ENCODE assay signal across 8 cellular contexts in genomic region chr4:6709230-6710114, GRCh38.
DNase-seq lines count a peak whose midpoint lies in the region; ATAC-seq and TF ChIP-seq lines count a peak whose summit lies in the region.

Gene MRFAP1L1 (minus strand): TSS chr4:6709865. CDS start chr4:6709629, 236 bp downstream.

- ATAC-seq in HG03442 (IDR thresholded peaks at IDR 0.05; ENCODE audit: unreplicated experiment): peak; percentile 74

- H3K27ac ChIP-seq in cingulate gyrus (ENCODE audit: low read depth, low read length): peak within 1 kb of the TSS; percentile 73

- DNase-seq in AML-193 (lab: John Stamatoyannopoulos, UW): peak; percentile 94
- peak; percentile 78 for DNase-seq in NCI-H524 treated with DMSO at 0.1 percent for 48 hours (lab: John Stamatoyannopoulos, UW)
- DNase-seq in activated CD4-positive, alpha-beta T cell treated with anti-CD3 and anti-CD28 coated beads for 48 hours: peak; percentile 98
- DNase-seq in kidney tubule cell (ENCODE audit: low spot score): peak; percentile 97
- peak; percentile 84 to 92 for DNase-seq in stimulated activated CD4-positive, alpha-beta T cell treated with anti-CD3 and anti-CD28 coated beads, Interleukin-1b, Interleukin-23, amount 100 ng/mL, for 1 hour (ENCODE audit: low read depth in 2 of 2)

- peak; percentile 75 for TF ChIP-seq POLR2A in GM19193 (IDR thresholded peaks at IDR 0.05; ENCODE audit: extremely low read depth, insufficient read depth, insufficient read length)

Comparison
In these comparisons a context has a peak if more than half of its experiments do, and no peak if none do; other contexts are left out.
1. Peak in every context shown above with its lines: DNase-seq, ATAC-seq and H3K27ac ChIP-seq.